Comparison of ENCODE assay signal across 37 cellular contexts in the genomic region with DNA sequence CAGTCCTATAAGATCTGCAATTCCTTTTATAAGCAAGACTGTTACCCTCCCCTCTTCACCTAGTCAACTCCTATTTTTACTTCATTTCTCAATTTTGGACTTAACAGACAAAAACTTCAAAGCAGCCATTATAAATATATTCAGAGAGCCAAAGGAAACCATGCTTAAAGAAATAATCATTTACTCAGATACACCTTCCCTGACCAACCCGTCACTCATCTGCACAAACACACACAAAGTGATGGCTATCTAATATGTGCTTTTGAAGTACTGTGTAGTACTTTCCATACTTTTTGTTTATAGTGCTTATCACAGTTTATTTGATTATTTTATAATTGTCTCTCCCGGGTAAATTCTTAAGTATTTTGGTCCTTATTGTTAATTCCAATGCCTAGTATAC.
"Had no signal": no experiment of that assay in that cellular context is flagged by ENCODE, and none has a peak within 500 bp of the region (broad histone marks: within the 10 kb centered on the region; RNA-seq: fewer than 3 reads in every experiment).

No MANE protein-coding gene starts in this region.

- H3K9me3 Mint-ChIP-seq: central memory CD8-positive, alpha-beta T cell; T-helper 2 cell treated with Interferon-gamma antibody and Interleukin-4, amounts not matched to agents 5 μg/mL and 100 μg/mL, for 36 hours had no signal

- ATAC-seq: activated CD4-positive, alpha-beta T cell treated with anti-CD3 and anti-CD28 coated beads for 36 hours; activated CD4-positive, CD25-positive, alpha-beta regulatory T cell treated with anti-CD3 and anti-CD28 coated beads, Interleukin-2, amount 50 U/mL, for 24 hours; activated CD8-positive, alpha-beta memory T cell treated with anti-CD3 and anti-CD28 coated beads, Interleukin-2, amount 10 ng/mL, durations not matched to agents 7 days and 5 days; activated CD8-positive, alpha-beta T cell treated with anti-CD3 and anti-CD28 coated beads, Interleukin-2, amount 10 ng/mL, durations not matched to agents 7 days and 5 days; activated T-cell treated with anti-CD3 and anti-CD28 coated beads, Interleukin-2, amount 50 U/mL, for 4 hours; WTC11 had no signal

- H3K4me3 Mint-ChIP-seq: activated CD4-positive, alpha-beta memory T cell treated with anti-CD3 and anti-CD28 coated beads, Interleukin-2, amount 10 ng/mL, durations not matched to agents 7 days and 5 days; activated CD4-positive, alpha-beta T cell treated with anti-CD3 and anti-CD28 coated beads for 36 hours; activated CD4-positive, alpha-beta T cell treated with anti-CD3 and anti-CD28 coated beads, Interleukin-2, amount 10 ng/mL, durations not matched to agents 7 days and 5 days; activated CD8-positive, alpha-beta memory T cell treated with anti-CD3 and anti-CD28 coated beads, Interleukin-2, amount 10 ng/mL, durations not matched to agents 7 days and 5 days; activated CD8-positive, alpha-beta T cell treated with anti-CD3 and anti-CD28 coated beads, Interleukin-2, amount 10 ng/mL, durations not matched to agents 7 days and 5 days; activated naive CD8-positive, alpha-beta T cell; activated naive CD8-positive, alpha-beta T cell treated with anti-CD3 and anti-CD28 coated beads, Interleukin-2, amount 10 ng/mL, durations not matched to agents 7 days and 5 days; activated naive CD8-positive, alpha-beta T cell treated with anti-CD3 and anti-CD28 coated beads, Interleukin-2, amount 50 U/mL, for 24 hours; activated T-cell treated with anti-CD3 and anti-CD28 coated beads, Interleukin-2, amount 50 U/mL, for 4 hours; brain; central memory CD8-positive, alpha-beta T cell; T-helper 1 cell treated with Interleukin-12 subunit alpha and Interleukin-12 subunit beta and Interleukin-4 antibody, amounts not matched to agents 30 μg/mL and 1 μg/mL, for 36 hours; T-helper 2 cell treated with Interferon-gamma antibody and Interleukin-4, amounts not matched to agents 5 μg/mL and 100 μg/mL, for 36 hours; WTC11 had no signal

- H3K27me3 Mint-ChIP-seq: activated CD4-positive, alpha-beta memory T cell treated with anti-CD3 and anti-CD28 coated beads, Interleukin-2, amount 10 ng/mL, durations not matched to agents 7 days and 5 days; activated CD4-positive, alpha-beta T cell treated with anti-CD3 and anti-CD28 coated beads for 36 hours; activated CD4-positive, alpha-beta T cell treated with anti-CD3 and anti-CD28 coated beads, Interleukin-2, amount 10 ng/mL, durations not matched to agents 7 days and 5 days; activated CD8-positive, alpha-beta memory T cell treated with anti-CD3 and anti-CD28 coated beads, Interleukin-2, amount 10 ng/mL, durations not matched to agents 7 days and 5 days; activated naive CD8-positive, alpha-beta T cell; activated naive CD8-positive, alpha-beta T cell treated with anti-CD3 and anti-CD28 coated beads, Interleukin-2, amount 10 ng/mL, durations not matched to agents 7 days and 5 days; activated naive CD8-positive, alpha-beta T cell treated with anti-CD3 and anti-CD28 coated beads, Interleukin-2, amount 50 U/mL, for 24 hours; brain; central memory CD8-positive, alpha-beta T cell had no signal

- H3K4me3 ChIP-seq: ascending aorta, cardiac muscle cell had no signal

- H3K27me3 ChIP-seq: ascending aorta, cardiac muscle cell had no signal

- H3K27ac ChIP-seq: ascending aorta, cardiac muscle cell, WERI-Rb-1 had no signal

- H3K27ac Mint-ChIP-seq: activated CD4-positive, alpha-beta memory T cell treated with anti-CD3 and anti-CD28 coated beads, Interleukin-2, amount 10 ng/mL, durations not matched to agents 7 days and 5 days; activated CD4-positive, alpha-beta T cell treated with anti-CD3 and anti-CD28 coated beads for 36 hours; activated CD4-positive, alpha-beta T cell treated with anti-CD3 and anti-CD28 coated beads, Interleukin-2, amount 10 ng/mL, durations not matched to agents 7 days and 5 days; activated CD8-positive, alpha-beta memory T cell treated with anti-CD3 and anti-CD28 coated beads, Interleukin-2, amount 10 ng/mL, durations not matched to agents 7 days and 5 days; activated CD8-positive, alpha-beta T cell treated with anti-CD3 and anti-CD28 coated beads, Interleukin-2, amount 10 ng/mL, durations not matched to agents 7 days and 5 days; activated naive CD8-positive, alpha-beta T cell; activated naive CD8-positive, alpha-beta T cell treated with anti-CD3 and anti-CD28 coated beads, Interleukin-2, amount 10 ng/mL, durations not matched to agents 7 days and 5 days; activated naive CD8-positive, alpha-beta T cell treated with anti-CD3 and anti-CD28 coated beads, Interleukin-2, amount 50 U/mL, for 24 hours; activated T-helper 2 cell treated with anti-CD3 and anti-CD28 coated beads, Interferon-gamma antibody, Interleukin-2, Interleukin-4, amounts not matched to agents 10 μg/mL and 5 μg/mL and 100 μg/mL, durations not matched to agents 14 hours and 24 hours and 36 hours; brain; T-helper 1 cell treated with Interleukin-12 subunit alpha and Interleukin-12 subunit beta and Interleukin-4 antibody, amounts not matched to agents 30 μg/mL and 1 μg/mL, for 36 hours; T-helper 2 cell treated with Interferon-gamma antibody and Interleukin-4, amounts not matched to agents 5 μg/mL and 100 μg/mL, for 36 hours; WTC11 had no signal

- H3K4me1 Mint-ChIP-seq: activated CD4-positive, alpha-beta memory T cell treated with anti-CD3 and anti-CD28 coated beads, Interleukin-2, amount 10 ng/mL, durations not matched to agents 7 days and 5 days; activated CD4-positive, alpha-beta T cell treated with anti-CD3 and anti-CD28 coated beads for 36 hours; activated CD4-positive, alpha-beta T cell treated with anti-CD3 and anti-CD28 coated beads, Interleukin-2, amount 10 ng/mL, durations not matched to agents 7 days and 5 days; activated CD8-positive, alpha-beta memory T cell treated with anti-CD3 and anti-CD28 coated beads, Interleukin-2, amount 10 ng/mL, durations not matched to agents 7 days and 5 days; activated naive CD8-positive, alpha-beta T cell treated with anti-CD3 and anti-CD28 coated beads, Interleukin-2, amount 10 ng/mL, durations not matched to agents 7 days and 5 days; activated naive CD8-positive, alpha-beta T cell treated with anti-CD3 and anti-CD28 coated beads, Interleukin-2, amount 50 U/mL, for 24 hours; brain; central memory CD8-positive, alpha-beta T cell; WTC11 had no signal

- H3K36me3 ChIP-seq: ascending aorta, cardiac muscle cell, WERI-Rb-1 had no signal

- H3K36me3 Mint-ChIP-seq: activated CD8-positive, alpha-beta memory T cell treated with anti-CD3 and anti-CD28 coated beads, Interleukin-2, amount 10 ng/mL, durations not matched to agents 7 days and 5 days; activated naive CD8-positive, alpha-beta T cell treated with anti-CD3 and anti-CD28 coated beads, Interleukin-2, amount 10 ng/mL, durations not matched to agents 7 days and 5 days had no signal

- H3K4me1 ChIP-seq: ascending aorta had no signal

- H3K9me3 ChIP-seq: ascending aorta had no signal

- DNase-seq: activated CD4-positive, alpha-beta memory T cell treated with anti-CD3 and anti-CD28 coated beads, Interleukin-2, amount 10 ng/mL, durations not matched to agents 7 days and 5 days; activated CD4-positive, alpha-beta T cell treated with anti-CD3 and anti-CD28 coated beads for 1 hour; activated CD4-positive, alpha-beta T cell treated with anti-CD3 and anti-CD28 coated beads for 36 hours; activated CD4-positive, alpha-beta T cell treated with anti-CD3 and anti-CD28 coated beads for 48 hours; activated CD4-positive, alpha-beta T cell treated with anti-CD3 and anti-CD28 coated beads, Interleukin-2, amount 10 ng/mL, durations not matched to agents 7 days and 5 days; activated CD4-positive, alpha-beta T cell treated with anti-CD3 and anti-CD28 coated beads, Interleukin-2, amount 50 U/mL, for 48 hours; activated CD4-positive, CD25-positive, alpha-beta regulatory T cell; activated CD8-positive, alpha-beta memory T cell treated with anti-CD3 and anti-CD28 coated beads for 24 hours; activated CD8-positive, alpha-beta memory T cell treated with anti-CD3 and anti-CD28 coated beads, Interleukin-2, amount 10 ng/mL, durations not matched to agents 7 days and 5 days; activated CD8-positive, alpha-beta memory T cell treated with anti-CD3 and anti-CD28 coated beads, Interleukin-2, amount 50 U/mL, for 48 hours; activated CD8-positive, alpha-beta T cell treated with anti-CD3 and anti-CD28 coated beads, Interleukin-2, amount 10 ng/mL, durations not matched to agents 7 days and 5 days; activated effector memory CD4-positive, alpha-beta T cell treated with Interleukin-2 at 50 U/mL for 16 hours; activated gamma-delta T cell; activated naive CD4-positive, alpha-beta T cell treated with anti-CD3 and anti-CD28 coated beads, Interleukin-2, amount 50 U/mL, for 16 hours; activated naive CD4-positive, alpha-beta T cell treated with Interleukin-2 at 50 U/mL for 16 hours; activated naive CD8-positive, alpha-beta T cell treated with anti-CD3 and anti-CD28 coated beads, Interleukin-2, amount 10 ng/mL, durations not matched to agents 7 days and 5 days; activated naive CD8-positive, alpha-beta T cell treated with anti-CD3 and anti-CD28 coated beads, Interleukin-2, amount 50 U/mL, for 24 hours; activated T-cell treated with anti-CD3 and anti-CD28 coated beads, Interleukin-2, amount 50 U/mL, for 1 hour; activated T-cell treated with anti-CD3 and anti-CD28 coated beads, Interleukin-2, amount 50 U/mL, for 4 hours; amygdala; anterior cingulate cortex; caudate nucleus; cerebellar nuclear complex; T-helper 1 cell; T-helper 2 cell; T-helper 9 cell; WERI-Rb-1 had no signal
